In genomic region chr20:38472513-38473352, GRCh38 we compare ENCODE assay signal across 8 cellular contexts. TPM values are rescaled to one million over a fixed set of nuclear protein-coding genes. Genes with fewer than 3 reads are reported as not detected.
DNase-seq lines count a peak whose midpoint lies in the region; ATAC-seq, FAIRE-seq and TF ChIP-seq lines count a peak whose summit lies in the region.

Gene RALGAPB, plus strand, starts transcription at chr20:38472843. Its CDS starts 15,590 bp downstream, at chr20:38488433.

- TF ChIP-seq CTCF in ascending aorta (IDR thresholded peaks at IDR 0.05) (peak in 2 of 3 experiments; percentile 43 to 46), right atrium auricular region (IDR thresholded peaks at IDR 0.05) (peak; percentile 11 to 45), psoas muscle (IDR thresholded peaks at IDR 0.05) (peak; percentile 34)

- peaks cover 12 to 15% of the 10 kb centered on the region in 2 donors for H3K4me1 ChIP-seq in ascending aorta
- peaks cover 0 to 37% of the 10 kb centered on the region in 2 donors for H3K4me1 ChIP-seq in right atrium auricular region
- peaks cover 19% of the 10 kb centered on the region for H3K4me1 ChIP-seq in psoas muscle

- FAIRE-seq in urothelium cell line (lab: Jason Lieb, UNC) = peak; percentile 98

- peak; percentile 77 for ATAC-seq in GM18499 (IDR thresholded peaks at IDR 0.05; ENCODE audit: insufficient read depth, unreplicated experiment)
- peak; percentile 89 for ATAC-seq in HG02970 (IDR thresholded peaks at IDR 0.05; ENCODE audit: low FRiP score, unreplicated experiment)
- ATAC-seq in psoas muscle = peak; percentile 98 to 99 (median 98)

- H3K9me3 ChIP-seq in ascending aorta (no peaks in the 10 kb centered on the region), right atrium auricular region (no peaks in the 10 kb centered on the region), psoas muscle (no peaks in the 10 kb centered on the region)

- intact Hi-C loops in T-helper 2 cell treated with Interferon-gamma antibody and Interleukin-4, amounts not matched to agents 100 ng/mL and 5 ng/mL, for 36 hours (cut with micrococcal nuclease) = loop anchor here (1.0 kb wide), 1 partner anchor 26 kb away; no protein-coding TSS in a partner anchor
- intact Hi-C loops in ascending aorta (cut with DNase I) = loop anchor here (1.0 to 10.0 kb wide), 3 partner anchors 26 to 438 kb away; partner anchors contain the start of genes RPRD1B, SNHG17 and TTI1
- intact Hi-C loops in psoas muscle (cut with DNase I) = no loop called here

- DNase-seq in NCI-H187 treated with DMSO at 0.1 percent for 48 hours (lab: John Stamatoyannopoulos, UW) (peak; percentile 84), ascending aorta (ENCODE audit: low spot score in 2 of 2) (peak; percentile 96 to 100), right atrium auricular region (ENCODE audit: low spot score) (peak; percentile 99), psoas muscle (peak; percentile 99 to 100), urothelium cell line (ENCODE audit: low spot score) (peak; percentile 99)

- H3K36me3 ChIP-seq in ascending aorta = no peaks in the 10 kb centered on the region
- H3K36me3 ChIP-seq in right atrium auricular region = no peaks in the 10 kb centered on the region
- H3K36me3 ChIP-seq in psoas muscle (ENCODE audit: insufficient read depth in 1 of 2, low read depth in 1 of 2) = peaks cover 0 to 2% of the 10 kb centered on the region in 2 donors

- H3K4me3 ChIP-seq in ascending aorta = peak within 1 kb of the TSS; percentile 93 to 99
- H3K4me3 ChIP-seq in right atrium auricular region = peak within 1 kb of the TSS; percentile 65 to 76
- H3K4me3 ChIP-seq in psoas muscle = peak within 1 kb of the TSS; percentile 79

- H3K27me3 ChIP-seq in ascending aorta (no peaks in the 10 kb centered on the region), right atrium auricular region (no peaks in the 10 kb centered on the region), psoas muscle (ENCODE audit: insufficient read depth in 3 of 3, low read length in 2 of 3) (no peaks in the 10 kb centered on the region)

- WGBS in psoas muscle, 3 donors = 0 to 1% (median 0%) methylated on average over 50 to 80 of the region's 80 CpGs

- H3K27ac ChIP-seq in ascending aorta = peak within 1 kb of the TSS; percentile 88 to 93
- H3K27ac ChIP-seq in right atrium auricular region = peak within 1 kb of the TSS; percentile 82 to 85
- peak within 1 kb of the TSS; percentile 90 for H3K27ac ChIP-seq in psoas muscle

RNA-seq across cellular contexts. Expression of gene RALGAPB, which starts in this region (rescaled TPM):
- total RNA-seq in T-helper 2 cell treated with Interferon-gamma antibody and Interleukin-4, amounts not matched to agents 100 ng/mL and 5 ng/mL, for 36 hours = 34.5 TPM in 2 replicates
- total RNA-seq in ascending aorta = 19.4 TPM
- 10 to 100 TPM; 24.6 to 24.8 TPM for total RNA-seq in right atrium auricular region
- 10 to 100 TPM; 17.3 to 24.6 (median 18.8) TPM for total RNA-seq in psoas muscle
- polyA plus RNA-seq in psoas muscle = 10 to 100 TPM in 2 of 3 donors, 1 to 10 TPM in 1; 7.5 to 27.3 (median 11.3) TPM

Comparison
In these comparisons a context has a peak if more than half of its experiments do, and no peak if none do; other contexts are left out.
1. Peak in every context shown above with its lines: DNase-seq, ATAC-seq, H3K4me3 ChIP-seq and H3K27ac ChIP-seq.
2. intact Hi-C loops: an anchor here in T-helper 2 cell treated with Interferon-gamma antibody and Interleukin-4, amounts not matched to agents 100 ng/mL and 5 ng/mL, for 36 hours (1.0 kb wide) and ascending aorta (1.0 to 10.0 kb wide); none called in psoas muscle.